In genomic region chr20:43584448-43585138, GRCh38 we compare ENCODE assay signal across 15 cellular contexts. TPM values are rescaled to one million over a fixed set of nuclear protein-coding genes. Genes with fewer than 3 reads are reported as not detected.
A peak's percentile ranks its signal among the peaks of the same experiment; 100 is the strongest.
DNase-seq lines count a peak whose midpoint lies in the region; ATAC-seq and TF ChIP-seq lines count a peak whose summit lies in the region.
"Had no signal": no experiment of that assay in that cellular context is flagged by ENCODE, and none has a peak within 500 bp of the region (broad histone marks: within the 10 kb centered on the region; RNA-seq: fewer than 3 reads in every experiment).

No MANE protein-coding gene starts in this region.

- H3K9me2 ChIP-seq in PC-9 (ENCODE audit: insufficient read depth), result no peaks in the 10 kb centered on the region

- CTCF ChIA-PET in PC-9 (lab: Charles Lee), result no interaction called here

- no peak overlapping the region for H2AFZ ChIP-seq in PC-9

- no peak for ATAC-seq in HG03469 (IDR thresholded peaks at IDR 0.05; ENCODE audit: unreplicated experiment)
- no peak for ATAC-seq in HG02938 (IDR thresholded peaks at IDR 0.05; ENCODE audit: unreplicated experiment)
- ATAC-seq in HG03095 (IDR thresholded peaks at IDR 0.05; ENCODE audit: unreplicated experiment), result no peak
- ATAC-seq: GM12878 had no signal

- no peaks in the 10 kb centered on the region for H4K20me1 ChIP-seq in PC-9 (ENCODE audit: insufficient read depth)

- no TSS peak for BruUV-seq in PC-9 (replicated peaks; lab: Mats Ljungman, UMichigan)

- H3F3A ChIP-seq in PC-9 (ENCODE audit: insufficient read depth, low read depth), result peaks cover 3% of the 10 kb centered on the region; the same call in 1 of the 2 replicates

- no peak overlapping the region for H3K27ac ChIP-seq in PC-9
- H3K27ac ChIP-seq: vagina had no signal

- TF ChIP-seq CTCF in PC-9 (conservative IDR thresholded peaks at IDR 0.05), result no peak
- TF ChIP-seq CTCF in fibroblast of the aortic adventitia (IDR thresholded peaks at IDR 0.05; ENCODE audit: insufficient read depth, low read length), result no peak

- no peaks in the 10 kb centered on the region for H3K9me3 ChIP-seq in PC-9 (ENCODE audit: insufficient read depth, low read depth)
- H3K9me3 ChIP-seq: spleen, vagina had no signal

- 0 out of 2 replicates have a peak overlapping the region, but pooled peaks have one; percentile 5 for H3K4me2 ChIP-seq in PC-9

- intact Hi-C loops in PC-9 (cut with micrococcal nuclease; ENCODE audit: unreplicated experiment), result no loop called here

- H3K36me3 ChIP-seq in PC-9 (ENCODE audit: low read depth), result no peaks in the 10 kb centered on the region
- H3K36me3 ChIP-seq: spleen, vagina had no signal

- no peak overlapping the region for H3K4me3 ChIP-seq in PC-9
- no peak overlapping the region for H3K4me3 ChIP-seq in fibroblast of the aortic adventitia (ENCODE audit: low read depth, low read length)
- H3K4me3 ChIP-seq: GM12878, spleen, vagina had no signal

- POLR2A ChIA-PET in PC-9 (lab: Charles Lee; ENCODE audit: unreplicated experiment), result no interaction called here

- no peaks in the 10 kb centered on the region for H3K27me3 ChIP-seq in PC-9 (ENCODE audit: insufficient read depth, low read depth)
- H3K27me3 ChIP-seq: spleen, vagina had no signal

- peak; percentile 87 for DNase-seq in EL
- DNase-seq in PC-9, result peak; percentile 34 to 76
- peak; percentile 77 for DNase-seq in fibroblast of the aortic adventitia (ENCODE audit: low read depth)
- DNase-seq in non-pigmented ciliary epithelial cell (ENCODE audit: low read depth), result peak; percentile 35
- no peak for DNase-seq in NCI-H2171 treated with DMSO at 0.1 percent for 48 hours (lab: John Stamatoyannopoulos, UW)
- DNase-seq: COR-L47; effector CD8-positive, alpha-beta T cell; naive B cell had no signal

- H3K4me1 ChIP-seq in PC-9 (replicated peaks; ENCODE audit: insufficient read depth), result peaks cover 27% of the 10 kb centered on the region

- no peaks in the 10 kb centered on the region for H3K79me2 ChIP-seq in PC-9 (ENCODE audit: low read depth)

RNA-seq across cellular contexts. Expression of gene IFT52, which starts 6.1 kb away (rescaled TPM):
- total RNA-seq in PC-9 (2021), result 43.2 and 46.4 TPM in 2 replicates
- total RNA-seq in fibroblast of the aortic adventitia (ENCODE audit: low replicate concordance), result 37.5 and 55.8 TPM in 2 replicates

RNA-seq across cellular contexts. Expression of gene SGK2, which starts 25.8 kb away (rescaled TPM):
- total RNA-seq in PC-9 (2021) (3.1 and 3.7 TPM in 2 replicates), fibroblast of the aortic adventitia (ENCODE audit: low replicate concordance) (0.09 TPM in 1 of 2 replicates, not detected in the other)
- total RNA-seq: T-helper 1 cell treated with Interleukin-12 subunit alpha and Interleukin-12 subunit beta and Interleukin-4 antibody, amounts not matched to agents 30 ng/mL and 1 ng/mL, for 36 hours had no signal
